Comparison of ENCODE assay signal across 14 cellular contexts in genomic region chr22:49359061-49359460, GRCh38.
"Had no signal": no experiment of that assay in that cellular context is flagged by ENCODE, and none has a peak within 500 bp of the region (broad histone marks: within the 10 kb centered on the region; RNA-seq: fewer than 3 reads in every experiment).

No MANE protein-coding gene starts in this region.

- H3K9me3 ChIP-seq: esophagus squamous epithelium, gastroesophageal sphincter, neutrophil, tibial nerve had no signal

- H3K4me1 ChIP-seq: esophagus squamous epithelium, gastroesophageal sphincter, tibial nerve had no signal

- DNase-seq: cerebellar nuclear complex; dermis blood vessel endothelial cell; esophagus squamous epithelium; foreskin fibroblast; immature natural killer cell; left colon; mammary epithelial cell; naive thymus-derived CD4-positive, alpha-beta T cell; small intestine; stimulated activated CD4-positive, alpha-beta T cell treated with anti-CD3 and anti-CD28 coated beads, Interleukin-2, amount 100 ng/mL, for 48 hours; stimulated activated naive CD4-positive, alpha-beta T cell treated with Interleukin-2 at 50 U/mL for 16 hours had no signal

- H3K27ac Mint-ChIP-seq: immature natural killer cell; naive thymus-derived CD4-positive, alpha-beta T cell had no signal

- H3K36me3 Mint-ChIP-seq: immature natural killer cell; naive thymus-derived CD4-positive, alpha-beta T cell had no signal

- H3K4me3 ChIP-seq: esophagus squamous epithelium, gastroesophageal sphincter, tibial nerve had no signal

- H3K9me3 Mint-ChIP-seq: immature natural killer cell; naive thymus-derived CD4-positive, alpha-beta T cell had no signal

- H3K36me3 ChIP-seq: esophagus squamous epithelium, gastroesophageal sphincter, neutrophil, tibial nerve had no signal

- H3K4me1 Mint-ChIP-seq: immature natural killer cell; naive thymus-derived CD4-positive, alpha-beta T cell had no signal

- H3K27ac ChIP-seq: esophagus squamous epithelium, gastroesophageal sphincter, neutrophil, tibial nerve had no signal

- H3K4me3 Mint-ChIP-seq: immature natural killer cell; naive thymus-derived CD4-positive, alpha-beta T cell had no signal

- ATAC-seq: gastroesophageal sphincter; left colon; naive thymus-derived CD4-positive, alpha-beta T cell had no signal
